ENCODE assay signal across 6 cellular contexts in the genomic region with DNA sequence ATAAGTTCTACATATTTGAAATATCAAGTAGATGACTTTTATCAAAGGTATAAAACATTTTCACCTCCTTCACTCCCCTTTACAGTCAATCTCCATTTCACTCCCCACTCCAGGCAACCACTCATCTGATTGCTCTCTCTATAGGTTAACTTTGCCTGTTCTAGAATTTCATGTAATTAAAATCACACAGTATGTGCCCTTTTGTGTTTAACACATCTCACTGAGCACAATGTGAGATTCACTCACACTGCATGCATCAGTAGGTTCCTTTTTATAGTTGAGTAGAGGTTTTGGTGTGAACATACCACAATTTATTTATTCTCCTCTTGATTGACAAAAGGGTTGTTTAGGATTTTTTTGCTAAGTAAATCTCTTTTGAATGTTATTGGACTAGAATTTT.
A peak's percentile ranks its signal among the peaks of the same experiment; 100 is the strongest.
DNase-seq lines count a peak whose midpoint lies in the region; ATAC-seq and TF ChIP-seq lines count a peak whose summit lies in the region.
"Not testable (repeated sequence)": the region's sequence is repeated elsewhere in the genome, so short reads cannot be mapped to it uniquely, and the experiment has no call there.

No MANE protein-coding gene starts in this region.

- H3K4me1 ChIP-seq in neural progenitor cell, result not testable (repeated sequence)

- H3F3A ChIP-seq in neural progenitor cell (ENCODE audit: low read depth), result not testable (repeated sequence)

- H3K36me3 Mint-ChIP-seq in activated T-helper 17 cell treated with anti-CD3 and anti-CD28 coated beads, Interleukin-2, amount 50 U/mL, for 72 hours (ENCODE audit: low read depth); neural progenitor cell: not testable (repeated sequence)

- not testable (repeated sequence) for H3K4me2 ChIP-seq in neural progenitor cell

- TF ChIP-seq CTCF in neural progenitor cell (IDR thresholded peaks at IDR 0.05), result not testable (repeated sequence)

- not testable (repeated sequence) for H4K20me1 ChIP-seq in neural progenitor cell (ENCODE audit: low read depth)

- not testable (repeated sequence) for H2AFZ ChIP-seq in neural progenitor cell (replicated peaks)

- H3K9ac ChIP-seq in neural progenitor cell, result not testable (repeated sequence)

- DNase-seq in NCI-H146 (lab: John Stamatoyannopoulos, UW) (peak; percentile 20), NCI-H2107 treated with DMSO at 0.1 percent for 48 hours (lab: John Stamatoyannopoulos, UW; ENCODE audit: unreplicated experiment) (peak; percentile 86), NCI-H345 (lab: John Stamatoyannopoulos, UW) (peak; percentile 31)
- not testable (repeated sequence) for DNase-seq in neural progenitor cell (ENCODE audit: low spot score)

- not testable (repeated sequence) for H3K27me3 Mint-ChIP-seq in activated T-helper 17 cell treated with anti-CD3 and anti-CD28 coated beads, Interleukin-2, amount 50 U/mL, for 72 hours; neural progenitor cell (ENCODE audit: insufficient read depth, low read depth)

- H3K4me3 Mint-ChIP-seq in activated T-helper 17 cell treated with anti-CD3 and anti-CD28 coated beads, Interleukin-2, amount 50 U/mL, for 72 hours; neural progenitor cell: not testable (repeated sequence)

- H3K4me3 ChIP-seq in neural progenitor cell, result not testable (repeated sequence)

- H3K79me2 ChIP-seq in neural progenitor cell (ENCODE audit: low read depth), result not testable (repeated sequence)

- not testable (repeated sequence) for H3K36me3 ChIP-seq in neural progenitor cell

- peak; percentile 46 for ATAC-seq in HG03175 (IDR thresholded peaks at IDR 0.05; ENCODE audit: unreplicated experiment)
- ATAC-seq in activated T-helper 17 cell treated with anti-CD3 and anti-CD28 coated beads, Interleukin-2, amount 50 U/mL, for 72 hours (replicated peaks), result not testable (repeated sequence)

- H3K27me3 ChIP-seq in neural progenitor cell, result not testable (repeated sequence)

- not testable (repeated sequence) for H3K27ac ChIP-seq in neural progenitor cell

- not testable (repeated sequence) for H3K4me1 Mint-ChIP-seq in activated T-helper 17 cell treated with anti-CD3 and anti-CD28 coated beads, Interleukin-2, amount 50 U/mL, for 72 hours; neural progenitor cell

- not testable (repeated sequence) for H3K9me3 Mint-ChIP-seq in activated T-helper 17 cell treated with anti-CD3 and anti-CD28 coated beads, Interleukin-2, amount 50 U/mL, for 72 hours; neural progenitor cell

- not testable (repeated sequence) for H3K9me3 ChIP-seq in neural progenitor cell (ENCODE audit: low read depth)

- H3K27ac Mint-ChIP-seq in activated T-helper 17 cell treated with anti-CD3 and anti-CD28 coated beads, Interleukin-2, amount 50 U/mL, for 72 hours, result peak overlapping the region; percentile 5
- peak overlapping the region; percentile 33 for H3K27ac Mint-ChIP-seq in neural progenitor cell
